In genomic region chr2:20597868-20598183, GRCh38 we compare ENCODE assay signal across 11 cellular contexts. TPM values are rescaled to one million over a fixed set of nuclear protein-coding genes. Genes with fewer than 3 reads are reported as not detected.
A peak's percentile ranks its signal among the peaks of the same experiment; 100 is the strongest.
DNase-seq lines count a peak whose midpoint lies in the region; ATAC-seq and TF ChIP-seq lines count a peak whose summit lies in the region.
"Had no signal": no experiment of that assay in that cellular context is flagged by ENCODE, and none has a peak within 500 bp of the region (broad histone marks: within the 10 kb centered on the region; RNA-seq: fewer than 3 reads in every experiment).

No MANE protein-coding gene starts in this region.

- H2AFZ ChIP-seq in PC-9: no peak overlapping the region

- no peak for TF ChIP-seq CTCF in PC-9 (conservative IDR thresholded peaks at IDR 0.05)
- no peak for TF ChIP-seq CTCF in endodermal cell (conservative IDR thresholded peaks at IDR 0.05)
- TF ChIP-seq CTCF in lower lobe of right lung (IDR thresholded peaks at IDR 0.05): no peak
- TF ChIP-seq CTCF in stomach (IDR thresholded peaks at IDR 0.05): no peak

- H3K27ac ChIP-seq in PC-9 (0 out of 2 replicates have a peak overlapping the region, but pooled peaks have one; percentile 96), endodermal cell (ENCODE audit: low read depth, low read length) (peak overlapping the region; percentile 28), lower lobe of right lung (peak overlapping the region; percentile 83), stomach (peak overlapping the region; percentile 62 to 83 (median 79))

- CTCF ChIA-PET in PC-9 (lab: Charles Lee): no interaction called here

- POLR2A ChIA-PET in PC-9 (lab: Charles Lee; ENCODE audit: unreplicated experiment): no interaction called here

- no peak overlapping the region for H3K4me3 Mint-ChIP-seq in endodermal cell
- H3K4me3 Mint-ChIP-seq: central memory CD8-positive, alpha-beta T cell had no signal

- H4K20me1 ChIP-seq in PC-9 (ENCODE audit: insufficient read depth): no peaks in the 10 kb centered on the region; the same call in 1 of the 2 replicates

- H3K4me1 ChIP-seq in PC-9 (replicated peaks; ENCODE audit: insufficient read depth) (peaks cover 53% of the 10 kb centered on the region), endodermal cell (ENCODE audit: control insufficient read depth, insufficient read depth, low read length) (peaks cover 3% of the 10 kb centered on the region), lower lobe of right lung (peaks cover 80% of the 10 kb centered on the region), stomach (peaks cover 53 to 77% (median 70%) of the 10 kb centered on the region in 4 donors)

- no TSS peak for BruUV-seq in PC-9 (replicated peaks; lab: Mats Ljungman, UMichigan)

- H3K79me2 ChIP-seq in PC-9 (ENCODE audit: low read depth): no peaks in the 10 kb centered on the region

- intact Hi-C loops in PC-9 (cut with micrococcal nuclease; ENCODE audit: unreplicated experiment): no loop called here
- intact Hi-C loops in lower lobe of right lung (cut with DNase I): no loop called here
- intact Hi-C loops in stomach (cut with DNase I; ENCODE audit: low total_unique reads): no loop called here

- no peak overlapping the region for H3K9ac ChIP-seq in endodermal cell (ENCODE audit: extremely low read depth, low read length, poor library complexity, severe bottlenecking)

- WGBS in endodermal cell (ENCODE audit: insufficient coverage in 1 of 2, insufficient read length in 1 of 2), 2 experiments: 92 to 95% methylated on average over 2 to 6 of the region's 6 CpGs
- 92 to 96% (median 94%) methylated on average over 6 of the region's 6 CpGs for WGBS in stomach, 5 donors

- TF ChIP-seq POLR2A in stomach (IDR thresholded peaks at IDR 0.05): no peak

- peaks cover 14% of the 10 kb centered on the region for H3K4me1 Mint-ChIP-seq in endodermal cell

- no peaks in the 10 kb centered on the region for H3K9me3 Mint-ChIP-seq in endodermal cell
- H3K9me3 Mint-ChIP-seq: central memory CD8-positive, alpha-beta T cell had no signal

- TF ChIP-seq EP300 in stomach (IDR thresholded peaks at IDR 0.05): no peak

- H3K36me3 ChIP-seq in PC-9 (ENCODE audit: low read depth): no peaks in the 10 kb centered on the region
- H3K36me3 ChIP-seq in endodermal cell (ENCODE audit: control insufficient read depth, insufficient read depth, low read length): no peaks in the 10 kb centered on the region
- H3K36me3 ChIP-seq in lower lobe of right lung: no peaks in the 10 kb centered on the region
- H3K36me3 ChIP-seq in stomach: no peaks in the 10 kb centered on the region

- H3K4me3 ChIP-seq in PC-9 (no peak overlapping the region), endodermal cell (ENCODE audit: low read length) (no peak overlapping the region), lower lobe of right lung (no peak overlapping the region), stomach (no peak overlapping the region)

- no peaks in the 10 kb centered on the region for H3K9me2 ChIP-seq in PC-9 (ENCODE audit: insufficient read depth)

- H3K4me2 ChIP-seq in PC-9: no peak overlapping the region

- no peaks in the 10 kb centered on the region for H3K36me3 Mint-ChIP-seq in endodermal cell (ENCODE audit: low read depth)

- peaks cover 49% of the 10 kb centered on the region for H3F3A ChIP-seq in PC-9 (ENCODE audit: insufficient read depth, low read depth)

- ATAC-seq in lower lobe of right lung: no peak

- H3K27me3 ChIP-seq in PC-9 (ENCODE audit: insufficient read depth, low read depth) (no peaks in the 10 kb centered on the region), endodermal cell (ENCODE audit: control insufficient read depth, insufficient read depth, low read length, poor library complexity, severe bottlenecking) (peaks cover 44% of the 10 kb centered on the region), lower lobe of right lung (ENCODE audit: low read depth) (no peaks in the 10 kb centered on the region), stomach (no peaks in the 10 kb centered on the region)

- no peak overlapping the region for H3K27ac Mint-ChIP-seq in endodermal cell

- H3K9me3 ChIP-seq in PC-9 (ENCODE audit: insufficient read depth, low read depth) (no peaks in the 10 kb centered on the region), endodermal cell (ENCODE audit: control insufficient read depth, low read length) (peaks cover 7% of the 10 kb centered on the region), lower lobe of right lung (no peaks in the 10 kb centered on the region), stomach (no peaks in the 10 kb centered on the region)

- peaks cover 48% of the 10 kb centered on the region for H3K27me3 Mint-ChIP-seq in endodermal cell (ENCODE audit: insufficient read depth)
- H3K27me3 Mint-ChIP-seq: central memory CD8-positive, alpha-beta T cell had no signal

- no peak for DNase-seq in PC-9
- DNase-seq in endodermal cell: peak; percentile 26
- no peak for DNase-seq in lower lobe of right lung
- DNase-seq in stomach: no peak
- DNase-seq in activated CD8-positive, alpha-beta memory T cell treated with anti-CD3 and anti-CD28 coated beads for 24 hours: no peak
- DNase-seq in activated CD4-positive, alpha-beta T cell treated with anti-CD3 and anti-CD28 coated beads for 4 hours: no peak
- DNase-seq in DMS53 treated with DMSO at 0.1 percent for 48 hours (lab: John Stamatoyannopoulos, UW; ENCODE audit: unreplicated experiment): no peak
- no peak for DNase-seq in NCI-H510A (lab: John Stamatoyannopoulos, UW)
- DNase-seq: GDM1, NCI-H1417 treated with DMSO at 0.1 percent for 48 hours had no signal

RNA-seq across cellular contexts. Expression of gene HS1BP3, which starts 53.1 kb away (rescaled TPM):
- total RNA-seq in PC-9 (2021): 16.2 and 18.0 TPM in 2 replicates
- total RNA-seq in endodermal cell: 10 to 100 TPM; 23.0 to 26.2 TPM
- 19.6 TPM for polyA plus RNA-seq in endodermal cell (2013, experiment 1 of 2)
- 16.8 TPM for polyA plus RNA-seq in endodermal cell (2013, experiment 2 of 2)
- 39.9 TPM for total RNA-seq in lower lobe of right lung
- 100 to 1,000 TPM in 1 of 5 donors, 10 to 100 TPM in 4; 13.8 to 105 (median 22.5) TPM for total RNA-seq in stomach
- 10 to 100 TPM; 20.6 to 25.2 (median 24.1) TPM for polyA plus RNA-seq in stomach

Comparison
In these comparisons a context has a peak if more than half of its experiments do, and no peak if none do; other contexts are left out.
1. H3K27ac ChIP-seq: peak in every context shown above with its lines; median percentile 96 in PC-9; 83 in lower lobe of right lung; 79 in stomach; 28 in endodermal cell.